ENCODE assay signal across 21 cellular contexts in genomic region chr14:28058012-28058296, GRCh38.
A peak's percentile ranks its signal among the peaks of the same experiment; 100 is the strongest.
DNase-seq lines count a peak whose midpoint lies in the region; ATAC-seq and TF ChIP-seq lines count a peak whose summit lies in the region.
"Had no signal": no experiment of that assay in that cellular context is flagged by ENCODE, and none has a peak within 500 bp of the region (broad histone marks: within the 10 kb centered on the region; RNA-seq: fewer than 3 reads in every experiment).

No MANE protein-coding gene starts in this region.

- no peaks in the 10 kb centered on the region for H3K27me3 Mint-ChIP-seq in natural killer cell treated with Interleukin-12 subunit alpha and Interleukin-12 subunit beta and Interleukin-15 and Interleukin-18, amount 100 ng/mL, for 72 hours
- H3K27me3 Mint-ChIP-seq in activated CD4-positive, alpha-beta memory T cell treated with anti-CD3 and anti-CD28 coated beads, Interleukin-2, amount 10 ng/mL, durations not matched to agents 7 days and 5 days = no peaks in the 10 kb centered on the region
- H3K27me3 Mint-ChIP-seq: activated naive CD4-positive, alpha-beta T cell treated with anti-CD3 and anti-CD28 coated beads, Interleukin-2, amount 50 U/mL, for 24 hours; progenitor cell of endocrine pancreas; stimulated activated naive CD8-positive, alpha-beta T cell treated with anti-CD3 and anti-CD28 coated beads, Interleukin-15, Interleukin-2, amounts not matched to agents 100 ng/mL and 50 ng/mL, for 24 hours had no signal

- peaks cover 6 to 11% of the 10 kb centered on the region in 2 donors for H3K4me1 Mint-ChIP-seq in natural killer cell treated with Interleukin-12 subunit alpha and Interleukin-12 subunit beta and Interleukin-15 and Interleukin-18, amount 100 ng/mL, for 72 hours (ENCODE audit: low read depth in 2 of 2)
- H3K4me1 Mint-ChIP-seq in activated CD4-positive, alpha-beta memory T cell treated with anti-CD3 and anti-CD28 coated beads, Interleukin-2, amount 10 ng/mL, durations not matched to agents 7 days and 5 days = no peaks in the 10 kb centered on the region
- H3K4me1 Mint-ChIP-seq: activated naive CD4-positive, alpha-beta T cell treated with anti-CD3 and anti-CD28 coated beads, Interleukin-2, amount 50 U/mL, for 24 hours had no signal

- H3K4me3 ChIP-seq in coronary artery = peak overlapping the region; percentile 62
- H3K4me3 ChIP-seq: HAP-1, SJSA1 had no signal

- peaks cover 17% of the 10 kb centered on the region for H3K9me3 Mint-ChIP-seq in natural killer cell treated with Interleukin-12 subunit alpha and Interleukin-12 subunit beta and Interleukin-15 and Interleukin-18, amount 100 ng/mL, for 72 hours
- H3K9me3 Mint-ChIP-seq in activated CD4-positive, alpha-beta memory T cell treated with anti-CD3 and anti-CD28 coated beads, Interleukin-2, amount 10 ng/mL, durations not matched to agents 7 days and 5 days = peaks cover 18% of the 10 kb centered on the region
- H3K9me3 Mint-ChIP-seq: WTC11 had no signal

- TF ChIP-seq CTCF in coronary artery (IDR thresholded peaks at IDR 0.05) = no peak

- no peak overlapping the region for H3K27ac Mint-ChIP-seq in natural killer cell treated with Interleukin-12 subunit alpha and Interleukin-12 subunit beta and Interleukin-15 and Interleukin-18, amount 100 ng/mL, for 72 hours
- H3K27ac Mint-ChIP-seq in activated CD4-positive, alpha-beta memory T cell treated with anti-CD3 and anti-CD28 coated beads, Interleukin-2, amount 10 ng/mL, durations not matched to agents 7 days and 5 days = no peak overlapping the region
- H3K27ac Mint-ChIP-seq: activated naive CD4-positive, alpha-beta T cell treated with anti-CD3 and anti-CD28 coated beads, Interleukin-2, amount 50 U/mL, for 24 hours; progenitor cell of endocrine pancreas; stimulated activated naive CD8-positive, alpha-beta T cell treated with anti-CD3 and anti-CD28 coated beads, Interleukin-15, Interleukin-2, amounts not matched to agents 100 ng/mL and 50 ng/mL, for 24 hours; WTC11 had no signal

- no peak overlapping the region for H3K27ac ChIP-seq in coronary artery
- H3K27ac ChIP-seq: C4-2B, SJSA1, upper lobe of left lung had no signal

- no peak for ATAC-seq in natural killer cell treated with Interleukin-12 subunit alpha and Interleukin-12 subunit beta and Interleukin-15 and Interleukin-18, amount 100 ng/mL, for 72 hours
- no peak for ATAC-seq in GM18873 (IDR thresholded peaks at IDR 0.05; ENCODE audit: low FRiP score, unreplicated experiment)
- ATAC-seq: activated T-cell treated with anti-CD3 and anti-CD28 coated beads, Interleukin-2, amount 50 U/mL, for 4 hours; WTC11 had no signal

- POLR2A ChIA-PET in activated CD4-positive, alpha-beta memory T cell treated with anti-CD3 and anti-CD28 coated beads, Interleukin-2, amount 10 ng/mL, durations not matched to agents 7 days and 5 days (lab: Charles Lee) = no interaction called here

- H3K4me3 Mint-ChIP-seq in natural killer cell treated with Interleukin-12 subunit alpha and Interleukin-12 subunit beta and Interleukin-15 and Interleukin-18, amount 100 ng/mL, for 72 hours = peak overlapping the region; percentile 53
- no peak overlapping the region for H3K4me3 Mint-ChIP-seq in activated CD4-positive, alpha-beta memory T cell treated with anti-CD3 and anti-CD28 coated beads, Interleukin-2, amount 10 ng/mL, durations not matched to agents 7 days and 5 days
- H3K4me3 Mint-ChIP-seq: activated naive CD4-positive, alpha-beta T cell treated with anti-CD3 and anti-CD28 coated beads, Interleukin-2, amount 50 U/mL, for 24 hours; activated T-cell treated with anti-CD3 and anti-CD28 coated beads, Interleukin-2, amount 50 U/mL, for 4 hours; stimulated activated naive CD8-positive, alpha-beta T cell treated with anti-CD3 and anti-CD28 coated beads, Interleukin-15, Interleukin-2, amounts not matched to agents 100 ng/mL and 50 ng/mL, for 24 hours; WTC11 had no signal

- peaks cover 6% of the 10 kb centered on the region for H3K36me3 Mint-ChIP-seq in natural killer cell treated with Interleukin-12 subunit alpha and Interleukin-12 subunit beta and Interleukin-15 and Interleukin-18, amount 100 ng/mL, for 72 hours
- H3K36me3 Mint-ChIP-seq in activated CD4-positive, alpha-beta memory T cell treated with anti-CD3 and anti-CD28 coated beads, Interleukin-2, amount 10 ng/mL, durations not matched to agents 7 days and 5 days (ENCODE audit: low read depth) = no peaks in the 10 kb centered on the region
- H3K36me3 Mint-ChIP-seq: activated naive CD4-positive, alpha-beta T cell treated with anti-CD3 and anti-CD28 coated beads, Interleukin-2, amount 50 U/mL, for 24 hours; WTC11 had no signal

- DNase-seq in NCI-H345 (lab: John Stamatoyannopoulos, UW) (peak; percentile 33), NCI-H345 treated with DMSO at 0.1 percent for 48 hours (lab: John Stamatoyannopoulos, UW; ENCODE audit: unreplicated experiment) (no peak), NCI-H69 (lab: John Stamatoyannopoulos, UW) (peak; percentile 66), coronary artery (ENCODE audit: low spot score) (no peak), HuH-7 (ENCODE audit: low spot score) (no peak)
- no peak for DNase-seq in natural killer cell treated with Interleukin-12 subunit alpha and Interleukin-12 subunit beta and Interleukin-15 and Interleukin-18, amount 100 ng/mL, for 72 hours (ENCODE audit: low spot score)
- DNase-seq in activated CD4-positive, alpha-beta memory T cell treated with anti-CD3 and anti-CD28 coated beads, Interleukin-2, amount 10 ng/mL, durations not matched to agents 7 days and 5 days = no peak
- DNase-seq: activated T-cell treated with anti-CD3 and anti-CD28 coated beads, Interleukin-2, amount 50 U/mL, for 4 hours; cortex of kidney; foreskin melanocyte; NCI-H187 treated with DMSO at 0.1 percent for 48 hours; NCI-H526; upper lobe of left lung had no signal

- CTCF ChIA-PET in activated CD4-positive, alpha-beta memory T cell treated with anti-CD3 and anti-CD28 coated beads, Interleukin-2, amount 10 ng/mL, durations not matched to agents 7 days and 5 days (lab: Charles Lee) = no interaction called here

Comparison
In these comparisons a context has a peak if more than half of its experiments do, and no peak if none do; other contexts are left out.
1. DNase-seq: peak in NCI-H345 (single experiment) and NCI-H69 (single experiment); none in NCI-H345 treated with DMSO at 0.1 percent for 48 hours (single experiment), coronary artery (single experiment), natural killer cell treated with Interleukin-12 subunit alpha and Interleukin-12 subunit beta and Interleukin-15 and Interleukin-18, amount 100 ng/mL, for 72 hours (single experiment), activated CD4-positive, alpha-beta memory T cell treated with anti-CD3 and anti-CD28 coated beads, Interleukin-2, amount 10 ng/mL, durations not matched to agents 7 days and 5 days (single experiment) and HuH-7 (single experiment).